Comparison of ENCODE assay signal across 24 cellular contexts in genomic region chr20:11542645-11543044, GRCh38.
A peak's percentile ranks its signal among the peaks of the same experiment; 100 is the strongest.
DNase-seq lines count a peak whose midpoint lies in the region; ATAC-seq, FAIRE-seq and TF ChIP-seq lines count a peak whose summit lies in the region.
"Had no signal": no experiment of that assay in that cellular context is flagged by ENCODE, and none has a peak within 500 bp of the region (broad histone marks: within the 10 kb centered on the region; RNA-seq: fewer than 3 reads in every experiment).

No MANE protein-coding gene starts in this region.

- ATAC-seq in HepG2 (no peak), right lobe of liver (no peak), HG02973 (IDR thresholded peaks at IDR 0.05; ENCODE audit: unreplicated experiment) (no peak), HG03045 (IDR thresholded peaks at IDR 0.05; ENCODE audit: unreplicated experiment) (no peak)

- H3K18ac ChIP-seq in H1 (ENCODE audit: extremely low read depth, low read length) (no peak overlapping the region), mesenchymal stem cell (ENCODE audit: low read depth in 1 of 2, low read length in 2 of 2) (no peak overlapping the region)

- H2BK12ac ChIP-seq in H1 (ENCODE audit: low read depth, low read length) (no peak overlapping the region), mesenchymal stem cell (ENCODE audit: low read length in 2 of 2) (no peak overlapping the region)

- FAIRE-seq in HepG2 (lab: Jason Lieb, UNC) (no peak), H1 (lab: Jason Lieb, UNC) (no peak)
- FAIRE-seq: GM19239, H54 had no signal

- no peak overlapping the region for H2BK120ac ChIP-seq in H1 (replicated peaks; ENCODE audit: low read depth, low read length)
- no peak overlapping the region for H2BK120ac ChIP-seq in mesenchymal stem cell (ENCODE audit: low read depth, low read length)

- H3K23me2 ChIP-seq in H1 (ENCODE audit: low read depth, low read length), result no peaks in the 10 kb centered on the region; the same call in 1 of the 2 replicates

- no peak overlapping the region for H2BK5ac ChIP-seq in H1 (ENCODE audit: low read depth, low read length)
- H2BK5ac ChIP-seq in mesenchymal stem cell (ENCODE audit: low read depth, low read length, poor library complexity, severe bottlenecking), result no peak overlapping the region

- no peak overlapping the region for H3K4me3 ChIP-seq in HepG2 (replicated peaks in 1 of 3; ENCODE audit: insufficient read depth in 1 of 3, low read depth in 2 of 3, low read length in 3 of 3)
- no peak overlapping the region for H3K4me3 ChIP-seq in right lobe of liver
- no peak overlapping the region for H3K4me3 ChIP-seq in H1 (ENCODE audit: extremely low read depth in 1 of 4, insufficient read depth in 2 of 4, low read depth in 3 of 4, low read length in 4 of 4)
- no peak overlapping the region for H3K4me3 ChIP-seq in mesenchymal stem cell (ENCODE audit: insufficient read depth in 1 of 2, low read depth in 1 of 2, low read length in 2 of 2)
- H3K4me3 ChIP-seq: SK-N-MC had no signal

- CTCF ChIA-PET in HepG2 (lab: Yijun Ruan, JAX; ENCODE audit: low intra/inter-chr PET ratio, low total read pairs), result interaction anchor here (1.9 to 2.1 kb wide), 2 partner anchors 1564 to 1925 kb away, joined by 9 to 14 read pairs; no protein-coding TSS in a partner anchor
- CTCF ChIA-PET in H1 (lab: Charles Lee; ENCODE audit: partially characterized antibody), result interaction anchor here (0.6 to 1.7 kb wide), 12 partner anchors 43 to 1429 kb away, joined by 3 to 5 read pairs (median 3); no protein-coding TSS in a partner anchor

- H4K91ac ChIP-seq in H1 (replicated peaks; ENCODE audit: insufficient read length, low read length) (no peak overlapping the region), mesenchymal stem cell (ENCODE audit: low read length) (no peak overlapping the region)

- TF ChIP-seq POLR2A in HepG2 (IDR thresholded peaks at IDR 0.05; ENCODE audit: insufficient read depth in 1 of 2, low read depth in 2 of 2, low read length in 2 of 2) (no peak), right lobe of liver (IDR thresholded peaks at IDR 0.05) (no peak), H1 (IDR thresholded peaks at IDR 0.05; ENCODE audit: control extremely low read depth in 1 of 2, low read depth in 2 of 2, low read length in 2 of 2) (no peak)

- H2AFZ ChIP-seq in HepG2 (ENCODE audit: low read length) (no peak overlapping the region), H1 (ENCODE audit: low read length) (no peak overlapping the region), mesenchymal stem cell (ENCODE audit: low read depth, low read length) (no peak overlapping the region)

- peak overlapping the region; percentile 18 for H3K56ac ChIP-seq in H1 (replicated peaks; ENCODE audit: insufficient read length, low read depth, low read length)

- peaks cover 12% of the 10 kb centered on the region for H3K4me1 ChIP-seq in HepG2 (ENCODE audit: insufficient read depth, low read length)
- H3K4me1 ChIP-seq in right lobe of liver, result no peaks in the 10 kb centered on the region
- H3K4me1 ChIP-seq in H1 (replicated peaks in 1 of 4; ENCODE audit: control insufficient read depth in 3 of 4, insufficient read depth in 4 of 4, low read length in 3 of 4), result peaks cover 3 to 35% (median 16%) of the 10 kb centered on the region in 4 experiments; a peak in 6 of 7 replicates
- no peaks in the 10 kb centered on the region for H3K4me1 ChIP-seq in mesenchymal stem cell (ENCODE audit: control insufficient read depth, insufficient read depth, low read depth, low read length)

- H3K79me1 ChIP-seq in H1 (ENCODE audit: low read depth, low read length) (no peaks in the 10 kb centered on the region), mesenchymal stem cell (replicated peaks; ENCODE audit: low read length, poor library complexity, severe bottlenecking) (no peaks in the 10 kb centered on the region)

- H3K4me2 ChIP-seq in HepG2 (ENCODE audit: low read depth, low read length) (no peak overlapping the region), H1 (ENCODE audit: insufficient read depth in 1 of 2, low read depth in 2 of 2, low read length in 2 of 2) (no peak overlapping the region), mesenchymal stem cell (ENCODE audit: low read length, poor library complexity, severe bottlenecking) (no peak overlapping the region)

- no peak overlapping the region for H2AK5ac ChIP-seq in H1 (ENCODE audit: low read depth, low read length)
- H2AK5ac ChIP-seq in mesenchymal stem cell (ENCODE audit: low read length, severe bottlenecking), result no peak overlapping the region

- TF ChIP-seq CTCF in HepG2 (CRISPR knock-in tag; IDR thresholded peaks at IDR 0.05) (no peak), right lobe of liver (IDR thresholded peaks at IDR 0.05) (no peak), H1 (IDR thresholded peaks at IDR 0.05; ENCODE audit: control extremely low read depth in 1 of 3, insufficient read depth in 1 of 3, low read depth in 1 of 3, low read length in 3 of 3) (no peak)

- BruUV-seq in HepG2 (replicated peaks; lab: Mats Ljungman, UMichigan), result no TSS peak

- H3K23ac ChIP-seq in H1 (ENCODE audit: insufficient read length), result no peak overlapping the region
- no peak overlapping the region for H3K23ac ChIP-seq in mesenchymal stem cell (ENCODE audit: low read length in 2 of 2)

- H2BK15ac ChIP-seq in H1 (ENCODE audit: low read length), result no peak overlapping the region
- H2BK15ac ChIP-seq in mesenchymal stem cell (ENCODE audit: low read depth, poor library complexity, severe bottlenecking), result no peak overlapping the region

- H3K27ac ChIP-seq in HepG2 (ENCODE audit: extremely low read length, insufficient read depth, low read length) (no peak overlapping the region), right lobe of liver (no peak overlapping the region), H1 (ENCODE audit: low read depth, low read length) (no peak overlapping the region), mesenchymal stem cell (ENCODE audit: low read length, poor library complexity, severe bottlenecking) (peak overlapping the region; percentile 40)
- H3K27ac ChIP-seq: C4-2B, SK-N-MC had no signal

- H2BK20ac ChIP-seq in H1 (ENCODE audit: low read length), result no peak overlapping the region

- H3K14ac ChIP-seq in H1 (ENCODE audit: insufficient read length) (no peak overlapping the region), mesenchymal stem cell (ENCODE audit: low read length in 2 of 2) (no peak overlapping the region)

- H3K79me2 ChIP-seq in HepG2 (ENCODE audit: insufficient read depth, low read length) (no peaks in the 10 kb centered on the region), H1 (ENCODE audit: control insufficient read depth in 1 of 2, insufficient read depth in 2 of 2, low read length in 2 of 2) (no peaks in the 10 kb centered on the region)

- H4K8ac ChIP-seq in H1 (ENCODE audit: extremely low read depth, insufficient read depth, low read length), result no peak overlapping the region
- H4K8ac ChIP-seq in mesenchymal stem cell (ENCODE audit: low read length), result no peak overlapping the region

- H4K20me1 ChIP-seq in HepG2 (ENCODE audit: insufficient read depth, low read length), result no peaks in the 10 kb centered on the region
- H4K20me1 ChIP-seq in H1 (replicated peaks in 1 of 2; ENCODE audit: control insufficient read depth in 1 of 2, insufficient read depth in 2 of 2, low read length in 2 of 2), result no peaks in the 10 kb centered on the region

- H3K36me3 ChIP-seq in HepG2 (replicated peaks in 1 of 2; ENCODE audit: control insufficient read depth in 1 of 2, insufficient read depth in 2 of 2, low read length in 2 of 2), result no peaks in the 10 kb centered on the region
- no peaks in the 10 kb centered on the region for H3K36me3 ChIP-seq in right lobe of liver
- no peaks in the 10 kb centered on the region for H3K36me3 ChIP-seq in H1 (ENCODE audit: control insufficient read depth in 2 of 4, insufficient read depth in 4 of 4, low read length in 3 of 4)
- H3K36me3 ChIP-seq in mesenchymal stem cell (ENCODE audit: control insufficient read depth in 1 of 2, insufficient read depth in 2 of 2, low read depth in 1 of 2, low read length in 2 of 2), result no peaks in the 10 kb centered on the region

- intact Hi-C loops in HepG2 (cut with micrococcal nuclease; ENCODE audit: unreplicated experiment), result loop anchor here (5.0 to 10.0 kb wide), 5 partner anchors 268 to 1225 kb away; partner anchors contain the start of gene JAG1
- intact Hi-C loops in right lobe of liver (cut with DNase I), result no loop called here

- no peak for TF ChIP-seq EP300 in HepG2 (IDR thresholded peaks at IDR 0.05; ENCODE audit: low read depth in 2 of 2, low read length in 2 of 2)
- TF ChIP-seq EP300 in HepG2 (CRISPR knock-in tag; IDR thresholded peaks at IDR 0.05; ENCODE audit: borderline replicate concordance), result no peak
- no peak for TF ChIP-seq EP300 in H1 (IDR thresholded peaks at IDR 0.05; ENCODE audit: borderline replicate concordance in 1 of 2, low read depth in 2 of 2, low read length in 2 of 2)

- TF ChIP-seq RAD21 in HepG2 (CRISPR knock-in tag; IDR thresholded peaks at IDR 0.05), result no peak
- no peak for TF ChIP-seq RAD21 in H1 (IDR thresholded peaks at IDR 0.05 in 1 of 2, conservative IDR thresholded peaks at IDR 0.05 in 1 of 2; ENCODE audit: low read depth in 2 of 2, low read length in 2 of 2)

- peak overlapping the region; percentile 72 for H3K4ac ChIP-seq in H1 (replicated peaks; ENCODE audit: insufficient read length, low read depth, low read length)
- no peak overlapping the region for H3K4ac ChIP-seq in mesenchymal stem cell (ENCODE audit: low read depth in 1 of 2, low read length in 2 of 2)

- WGBS in HepG2 (ENCODE audit: low lambda C conversion rate), result 1% methylated on average over 2 of the region's 2 CpGs
- 59% methylated on average over 2 of the region's 2 CpGs for WGBS in right lobe of liver (ENCODE audit: insufficient coverage, low coverage, low lambda C conversion rate, missing lambda C conversion rate)
- 91% methylated on average over 2 of the region's 2 CpGs; no CpG with 5 or more reads in 1 of the 2 experiments for WGBS in H1 (ENCODE audit: extremely low coverage in 1 of 2, insufficient coverage in 1 of 2, insufficient read length in 1 of 2, insufficient replicate concordance in 2 of 2, low coverage in 1 of 2, low lambda C conversion rate in 2 of 2, missing lambda C conversion rate in 1 of 2), 2 experiments
- no CpG with 5 or more reads among the region's 2 CpGs for WGBS in mesenchymal stem cell

- H3K9me3 ChIP-seq in HepG2 (ENCODE audit: low read length) (no peaks in the 10 kb centered on the region), right lobe of liver (no peaks in the 10 kb centered on the region), H1 (ENCODE audit: insufficient read depth in 2 of 2, low read depth in 1 of 2, low read length in 1 of 2) (peaks cover 0 to 3% of the 10 kb centered on the region in 2 experiments; a peak in 1 of 4 replicates), mesenchymal stem cell (ENCODE audit: control insufficient read depth, low read length) (no peaks in the 10 kb centered on the region)

- in situ Hi-C loops in HepG2 (cut with HindIII; ENCODE audit: extremely low pct_ligation_motif_present, low pct_unique_long_range_greater_than_20kb), result loop anchor here (5.0 to 25.0 kb wide), 7 partner anchors 870 to 1928 kb away; partner anchors contain the start of genes JAG1, MKKS and SLX4IP

- DNase-seq in HepG2 (ENCODE audit: low spot score) (no peak), right lobe of liver (no peak), H1 (ENCODE audit: low read depth in 1 of 2, low spot score in 2 of 2) (no peak), mesenchymal stem cell (no peak), NCI-H82 treated with DMSO at 0.1 percent for 48 hours (lab: John Stamatoyannopoulos, UW; ENCODE audit: unreplicated experiment) (no peak)
- DNase-seq: 8988T, DMS53, GDM1, KG1, NCI-H1092 treated with DMSO at 0.1 percent for 48 hours, NCI-H146, NCI-H2029 treated with DMSO at 0.1 percent for 48 hours, NCI-H2171, NCI-H345, NCI-H526, OCI-M1, SHP77, SW 1271 had no signal

- no peaks in the 10 kb centered on the region; a peak in 1 of 5 replicates for H3K27me3 ChIP-seq in HepG2 (ENCODE audit: control insufficient read depth in 1 of 2, insufficient read depth in 2 of 2, low read length in 2 of 2)
- H3K27me3 ChIP-seq in right lobe of liver, result no peaks in the 10 kb centered on the region
- H3K27me3 ChIP-seq in H1 (replicated peaks in 1 of 4; ENCODE audit: control insufficient read depth in 3 of 4, extremely low read depth in 1 of 4, insufficient read depth in 3 of 4, low read length in 3 of 4), result no peaks in the 10 kb centered on the region
- no peaks in the 10 kb centered on the region for H3K27me3 ChIP-seq in mesenchymal stem cell (ENCODE audit: control insufficient read depth in 1 of 2, insufficient read depth in 1 of 2, low read length in 2 of 2)

- POLR2A ChIA-PET in HepG2 (lab: Yijun Ruan, JAX), result no interaction called here
- POLR2A ChIA-PET in H1 (lab: Charles Lee; ENCODE audit: partially characterized antibody), result no interaction called here

- H3K9ac ChIP-seq in HepG2 (ENCODE audit: insufficient read depth, low read depth, low read length) (no peak overlapping the region), H1 (replicated peaks in 1 of 4; ENCODE audit: extremely low read depth in 1 of 4, low read depth in 3 of 4, low read length in 3 of 4) (no peak overlapping the region), mesenchymal stem cell (ENCODE audit: low read length) (no peak overlapping the region)

- H4K5ac ChIP-seq in H1 (ENCODE audit: insufficient read length, low read depth, low read length), result no peak overlapping the region

Comparison
In these comparisons a context has a peak if more than half of its experiments do, and no peak if none do; other contexts are left out.
1. Of the 41 proteins assayed by ChIP-seq in both HepG2 and H1: peak only in HepG2: MAFK; only in H1: none; in both: none; in neither: 40.